ENCODE assay signal across 15 cellular contexts in the genomic region with DNA sequence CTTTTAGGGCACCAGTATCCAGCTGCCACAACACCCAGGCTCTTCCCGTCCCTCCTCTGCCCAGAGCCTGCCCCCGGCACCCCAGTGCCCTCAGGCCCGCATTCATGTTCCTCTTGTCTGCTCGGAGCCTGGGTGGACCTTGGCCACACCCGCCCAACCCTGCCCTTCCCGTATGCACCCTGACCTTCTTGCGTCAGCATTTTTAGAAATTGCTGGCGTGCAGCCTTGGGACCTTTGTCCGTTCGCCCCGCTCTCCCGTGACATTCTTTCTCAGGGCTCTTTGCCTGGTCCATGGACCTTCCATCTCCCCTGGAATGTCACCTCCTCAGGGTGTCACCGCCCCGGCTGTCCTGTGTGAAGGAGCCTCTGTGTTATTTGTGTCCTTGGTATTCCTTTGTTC. TPM values are rescaled to one million over a fixed set of nuclear protein-coding genes. Genes with fewer than 3 reads are reported as not detected.
DNase-seq lines count a peak whose midpoint lies in the region; ATAC-seq and TF ChIP-seq lines count a peak whose summit lies in the region.
"Had no signal": no experiment of that assay in that cellular context is flagged by ENCODE, and none has a peak within 500 bp of the region (broad histone marks: within the 10 kb centered on the region; RNA-seq: fewer than 3 reads in every experiment).

No MANE protein-coding gene starts in this region.

- no peak overlapping the region for H3K4me3 ChIP-seq in left ventricle myocardium inferior
- H3K4me3 ChIP-seq: cardiac muscle cell, stomach had no signal

- ATAC-seq in sciatic nerve: peak; percentile 61

- TF ChIP-seq CTCF in left ventricle myocardium inferior (IDR thresholded peaks at IDR 0.05; ENCODE audit: borderline replicate concordance): no peak

- DNase-seq in left ventricle myocardium inferior: no peak
- no peak for DNase-seq in sciatic nerve (ENCODE audit: low spot score)
- no peak for DNase-seq in NCI-H2081 (lab: John Stamatoyannopoulos, UW)
- no peak for DNase-seq in SKM-1 treated with dmso at 0.1 percent for 144 hours (lab: John Stamatoyannopoulos, UW; ENCODE audit: unreplicated experiment)
- DNase-seq: activated naive CD4-positive, alpha-beta T cell treated with Interleukin-2 at 50 U/mL for 16 hours; CD4-positive, alpha-beta T cell; GDM1; midbrain; NCI-H1436; NCI-H524 treated with DMSO at 0.1 percent for 48 hours; stimulated activated CD4-positive, alpha-beta T cell treated with anti-CD3 and anti-CD28 coated beads, Interleukin-4, amount 100 ng/mL, for 4 hours; stomach had no signal

- H3K27me3 ChIP-seq in left ventricle myocardium inferior (ENCODE audit: low read depth): no peaks in the 10 kb centered on the region
- H3K27me3 ChIP-seq: cardiac muscle cell, stomach had no signal

- peaks cover 27% of the 10 kb centered on the region for H3K4me1 ChIP-seq in left ventricle myocardium inferior

- H3K9me3 ChIP-seq in left ventricle myocardium inferior (replicated peaks): no peaks in the 10 kb centered on the region
- H3K9me3 ChIP-seq: stomach had no signal

- peak overlapping the region; percentile 76 for H3K27ac ChIP-seq in left ventricle myocardium inferior (replicated peaks)
- H3K27ac ChIP-seq: cardiac muscle cell, epithelial cell of prostate had no signal

- H3K36me3 ChIP-seq in left ventricle myocardium inferior: peaks cover 86% of the 10 kb centered on the region

- intact Hi-C loops in left ventricle myocardium inferior (cut with micrococcal nuclease): loop anchor here (10.0 kb wide), 1 partner anchor 47 kb away; a partner anchor contains a TSS
- intact Hi-C loops in sciatic nerve (cut with DNase I): loop anchor here (10.0 kb wide), 1 partner anchor 47 kb away; a partner anchor contains a TSS

RNA-seq across cellular contexts. Expression of a gene that starts 7.6 kb away (rescaled TPM):
- 221 TPM for total RNA-seq in left ventricle myocardium inferior
- total RNA-seq in sciatic nerve: 262 TPM

RNA-seq across cellular contexts. Expression of a gene that starts 9.1 kb away (rescaled TPM):
- total RNA-seq in left ventricle myocardium inferior: 0.55 TPM
- 1.1 TPM for total RNA-seq in sciatic nerve
- total RNA-seq: CD4-positive, alpha-beta T cell had no signal

RNA-seq across cellular contexts. Expression of a gene that starts 25.8 kb away (rescaled TPM):
- total RNA-seq in left ventricle myocardium inferior (not detected), sciatic nerve (1.1 TPM)
- total RNA-seq: pulmonary artery endothelial cell had no signal

RNA-seq across cellular contexts. Expression of a gene that starts 35.5 kb away (rescaled TPM):
- total RNA-seq in left ventricle myocardium inferior (76.4 TPM), sciatic nerve (95.8 TPM)

RNA-seq across cellular contexts. Expression of a gene that starts 39.3 kb away (rescaled TPM):
- total RNA-seq in left ventricle myocardium inferior (24.7 TPM), sciatic nerve (519 TPM)
